ENCODE assay signal across 17 cellular contexts in the genomic region with DNA sequence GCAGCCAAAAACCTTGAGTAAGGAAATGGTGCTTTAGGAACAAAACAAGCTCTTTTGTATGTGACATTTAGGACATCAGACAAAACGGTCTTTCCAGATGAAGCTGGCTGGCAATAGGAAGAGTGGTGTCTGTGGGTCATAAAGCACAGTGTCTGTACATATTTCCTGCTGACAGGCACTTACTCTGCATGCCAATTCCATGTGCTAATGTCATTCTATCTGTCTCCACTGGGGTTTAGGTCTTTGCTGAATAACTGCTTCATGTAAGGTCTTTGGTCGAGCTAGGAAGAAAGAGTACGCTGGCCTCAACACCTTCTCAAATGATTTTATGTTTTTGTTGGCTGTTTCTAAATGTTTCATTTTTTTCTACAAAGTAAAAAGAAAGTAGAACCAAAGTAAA.
DNase-seq lines count a peak whose midpoint lies in the region; ATAC-seq, FAIRE-seq and TF ChIP-seq lines count a peak whose summit lies in the region.
"Had no signal": no experiment of that assay in that cellular context is flagged by ENCODE, and none has a peak within 500 bp of the region (broad histone marks: within the 10 kb centered on the region; RNA-seq: fewer than 3 reads in every experiment).

No MANE protein-coding gene starts in this region.

- no peak for TF ChIP-seq EP300 in A549 (IDR thresholded peaks at IDR 0.05)

- POLR2A ChIA-PET in A549 (lab: Yijun Ruan, JAX): no interaction called here
- POLR2A ChIA-PET in WTC11 (lab: Charles Lee): no interaction called here

- ATAC-seq in A549: peak; percentile 81 to 83; a peak in 5 of 6 replicates
- ATAC-seq in WTC11: peak; percentile 36; the same call in 1 of the 2 replicates
- ATAC-seq in GM21515 (IDR thresholded peaks at IDR 0.05; ENCODE audit: unreplicated experiment): no peak
- ATAC-seq: sciatic nerve had no signal

- no peaks in the 10 kb centered on the region for H3K27me3 ChIP-seq in keratinocyte (ENCODE audit: control insufficient read depth, extremely low read depth, insufficient read depth, low read length)
- H3K27me3 ChIP-seq: esophagus muscularis mucosa, SJCRH30 had no signal

- no peaks in the 10 kb centered on the region; the same call in 1 of the 2 replicates for H3K27me3 Mint-ChIP-seq in WTC11 (ENCODE audit: low read depth)
- H3K27me3 Mint-ChIP-seq: activated naive CD8-positive, alpha-beta T cell; B cell had no signal

- H3K4me1 ChIP-seq in A549 (no peaks in the 10 kb centered on the region), keratinocyte (ENCODE audit: control insufficient read depth, extremely low read depth, insufficient read depth, low read length) (no peaks in the 10 kb centered on the region)
- H3K4me1 ChIP-seq: esophagus muscularis mucosa, SJCRH30 had no signal

- no peak overlapping the region for H3K4me2 ChIP-seq in A549
- no peak overlapping the region for H3K4me2 ChIP-seq in keratinocyte (ENCODE audit: control insufficient read depth, extremely low read depth, insufficient read depth, low read depth, low read length)

- H3K4me1 Mint-ChIP-seq in WTC11: no peaks in the 10 kb centered on the region
- H3K4me1 Mint-ChIP-seq: B cell had no signal

- no peaks in the 10 kb centered on the region for H4K20me1 ChIP-seq in keratinocyte (ENCODE audit: control insufficient read depth, extremely low read depth, insufficient read depth, low read length)

- H3K27ac ChIP-seq in A549: no peak overlapping the region
- no peak overlapping the region for H3K27ac ChIP-seq in keratinocyte (ENCODE audit: control insufficient read depth, insufficient read depth, low read length)
- H3K27ac ChIP-seq: esophagus muscularis mucosa, SJCRH30 had no signal

- H3K4me3 ChIP-seq in A549: no peak overlapping the region
- no peak overlapping the region for H3K4me3 ChIP-seq in keratinocyte (ENCODE audit: control insufficient read depth in 2 of 3, extremely low read depth in 1 of 3, insufficient read depth in 2 of 3, low read depth in 1 of 3, low read length in 3 of 3)
- H3K4me3 ChIP-seq: esophagus muscularis mucosa, SJCRH30 had no signal

- DNase-seq in A549 (ENCODE audit: low read depth in 1 of 2, low spot score in 1 of 2): peak; percentile 7 to 18
- DNase-seq in Daoy (ENCODE audit: low read depth): peak; percentile 36
- DNase-seq in WTC11 (ENCODE audit: low spot score): no peak
- DNase-seq in keratinocyte (ENCODE audit: low read depth, low spot score): no peak
- no peak for DNase-seq in mesenteric fat pad (ENCODE audit: low spot score)
- DNase-seq in NCI-H146 treated with DMSO at 0.1 percent for 48 hours (lab: John Stamatoyannopoulos, UW; ENCODE audit: unreplicated experiment): no peak
- DNase-seq in D341Med (ENCODE audit: low spot score): no peak
- DNase-seq: SJCRH30; stimulated activated naive CD4-positive, alpha-beta T cell treated with Interleukin-2 at 50 U/mL for 16 hours had no signal

- no peak overlapping the region for H3K9ac ChIP-seq in keratinocyte (ENCODE audit: control insufficient read depth, extremely low read depth, insufficient read depth, low read length)

- H3K9me1 ChIP-seq in keratinocyte (ENCODE audit: control insufficient read depth, extremely low read depth, insufficient read depth, low read length): no peaks in the 10 kb centered on the region

- H3K4me3 Mint-ChIP-seq in WTC11: no peak overlapping the region
- H3K4me3 Mint-ChIP-seq: activated naive CD8-positive, alpha-beta T cell; B cell had no signal

- CTCF ChIA-PET in A549 (lab: Yijun Ruan, JAX): interaction anchor here (0.9 kb wide), 1 partner anchor 28 kb away, joined by 3 read pairs; no protein-coding TSS in a partner anchor
- CTCF ChIA-PET in WTC11 (lab: Charles Lee): no interaction called here

- H3K36me3 Mint-ChIP-seq in WTC11: no peaks in the 10 kb centered on the region
- H3K36me3 Mint-ChIP-seq: activated naive CD8-positive, alpha-beta T cell had no signal

- H3K9me3 Mint-ChIP-seq in WTC11: no peaks in the 10 kb centered on the region

- no peaks in the 10 kb centered on the region for H3K36me3 ChIP-seq in keratinocyte (ENCODE audit: control insufficient read depth in 2 of 2, extremely low read depth in 1 of 2, insufficient read depth in 2 of 2, low read length in 2 of 2)
- H3K36me3 ChIP-seq: esophagus muscularis mucosa, SJCRH30 had no signal

- no peak for TF ChIP-seq RAD21 in A549 (conservative IDR thresholded peaks at IDR 0.05 in 1 of 2, IDR thresholded peaks at IDR 0.05 in 1 of 2)

- H2AFZ ChIP-seq in keratinocyte (ENCODE audit: control insufficient read depth, low read length): no peak overlapping the region

- 25% methylated on average over 3 of the region's 3 CpGs for WGBS in A549 (ENCODE audit: missing lambda C conversion rate)

- FAIRE-seq in A549 (lab: Jason Lieb, UNC) (no peak), keratinocyte (lab: Jason Lieb, UNC) (peak; percentile 52)
- FAIRE-seq: colon, GM18507, H54 had no signal

- H3K9me3 ChIP-seq in A549 (no peaks in the 10 kb centered on the region), keratinocyte (ENCODE audit: control insufficient read depth, low read depth, low read length) (no peaks in the 10 kb centered on the region)
- H3K9me3 ChIP-seq: esophagus muscularis mucosa, SJCRH30 had no signal

- H3K27ac Mint-ChIP-seq in WTC11: no peak overlapping the region
- H3K27ac Mint-ChIP-seq: activated naive CD8-positive, alpha-beta T cell; B cell had no signal

- no peaks in the 10 kb centered on the region for H3K79me2 ChIP-seq in keratinocyte (ENCODE audit: control insufficient read depth, insufficient read depth, low read length)

- dilution Hi-C loops in keratinocyte (cut with MboI; ENCODE audit: extremely low pct_ligation_motif_present, low sequenced_read_pairs): no loop called here

- no peak for TF ChIP-seq CTCF in A549 (IDR thresholded peaks at IDR 0.05)
- TF ChIP-seq CTCF in WTC11 (IDR thresholded peaks at IDR 0.05): no peak
- peak; percentile 30 to 47 (median 33) for TF ChIP-seq CTCF in keratinocyte (optimal IDR thresholded peaks at IDR 0.05 in 1 of 3, IDR thresholded peaks at IDR 0.05 in 1 of 3, conservative IDR thresholded peaks at IDR 0.05 in 1 of 3; ENCODE audit: extremely low read depth in 1 of 3, insufficient read depth in 2 of 3, low read length in 3 of 3)

- TF ChIP-seq POLR2A in A549 (IDR thresholded peaks at IDR 0.05; ENCODE audit: low read length): no peak

TF ChIP-seq in A549, 52 proteins besides CTCF, POLR2A, EP300 and RAD21 (continues in another document):
- no peak for TF ChIP-seq CHD4 (IDR thresholded peaks at IDR 0.05; ENCODE audit: borderline replicate concordance)
- no peak for TF ChIP-seq CHD2 (IDR thresholded peaks at IDR 0.05; ENCODE audit: low read length, partially characterized antibody)
- TF ChIP-seq, protein P1, sequence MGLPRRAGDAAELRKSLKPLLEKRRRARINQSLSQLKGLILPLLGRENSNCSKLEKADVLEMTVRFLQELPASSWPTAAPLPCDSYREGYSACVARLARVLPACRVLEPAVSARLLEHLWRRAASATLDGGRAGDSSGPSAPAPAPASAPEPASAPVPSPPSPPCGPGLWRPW (IDR thresholded peaks at IDR 0.05): no peak
- TF ChIP-seq HOXB5 (CRISPR knock-in tag; IDR thresholded peaks at IDR 0.05): no peak
- TF ChIP-seq E2F6 (IDR thresholded peaks at IDR 0.05; ENCODE audit: borderline replicate concordance, low read depth): no peak
- no peak for TF ChIP-seq NPAS2 (CRISPR knock-in tag; IDR thresholded peaks at IDR 0.05; ENCODE audit: borderline replicate concordance)
- no peak for TF ChIP-seq ZNF302 (CRISPR knock-in tag; IDR thresholded peaks at IDR 0.05)

TF ChIP-seq in WTC11, 78 proteins besides CTCF, POLR2A, EP300 and RAD21:
- TF ChIP-seq FOXJ3 (CRISPR knock-in tag; IDR thresholded peaks at IDR 0.05; ENCODE audit: borderline replicate concordance) (no peak), AR (CRISPR knock-in tag; IDR thresholded peaks at IDR 0.05) (no peak)

Comparison
In these comparisons a context has a peak if more than half of its experiments do, and no peak if none do; other contexts are left out.
1. DNase-seq: peak in A549 (2 of 2) and Daoy (single experiment); none in WTC11 (single experiment), keratinocyte (single experiment), mesenteric fat pad (single experiment), NCI-H146 treated with DMSO at 0.1 percent for 48 hours (single experiment) and D341Med (single experiment).
2. CTCF ChIP-seq: peak in keratinocyte (3 of 3); none in A549 (single experiment) and WTC11 (single experiment).